ENCODE assay signal across 8 cellular contexts in the genomic region with DNA sequence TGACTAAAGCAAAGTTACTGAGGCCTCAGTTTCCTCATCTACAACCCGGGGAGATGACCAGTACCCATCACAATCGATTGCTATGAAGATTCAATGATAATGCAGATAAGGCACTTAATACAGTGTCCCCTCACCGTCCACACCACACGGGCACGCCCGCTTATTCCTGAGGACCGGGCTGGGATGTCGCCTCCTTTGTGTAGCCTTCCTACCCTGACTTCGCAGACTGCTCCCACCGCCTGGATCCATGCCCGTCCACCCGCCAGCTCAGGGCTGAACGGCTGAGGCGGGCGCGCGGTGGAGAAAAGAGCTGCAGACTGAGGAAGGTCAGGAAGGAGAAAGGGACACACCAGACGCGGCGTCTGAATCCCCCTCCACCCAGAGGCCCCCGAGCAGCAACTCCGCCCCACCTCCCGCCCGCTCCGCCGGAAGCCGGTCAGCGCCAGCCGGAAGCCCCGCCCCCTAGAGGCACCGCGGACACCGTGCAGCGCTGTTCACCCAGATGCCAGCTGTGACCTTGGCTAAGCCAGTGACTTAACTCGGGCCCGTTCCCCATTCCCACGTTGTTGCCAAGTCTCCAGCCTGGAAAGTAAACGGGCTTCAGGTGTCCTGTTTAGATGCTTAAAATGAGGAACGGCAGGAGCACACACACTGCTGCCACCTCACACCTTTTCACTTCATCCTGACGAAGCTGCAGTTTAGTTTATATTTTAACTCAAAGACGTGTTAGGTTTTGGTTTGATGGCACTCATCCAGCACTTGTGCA.
DNase-seq lines count a peak whose midpoint lies in the region; ATAC-seq, FAIRE-seq and TF ChIP-seq lines count a peak whose summit lies in the region.

Gene KRABD2 (minus strand): TSS at position 403 of the 766 bp plus-strand sequence.

- no peaks in the 10 kb centered on the region for H3K9me3 ChIP-seq in thoracic aorta

- FAIRE-seq in H54 (lab: Jason Lieb, UNC): peak; percentile 38

- no peaks in the 10 kb centered on the region for H3K27me3 Mint-ChIP-seq in activated naive CD8-positive, alpha-beta T cell treated with anti-CD3 and anti-CD28 coated beads for 36 hours
- no peaks in the 10 kb centered on the region for H3K27me3 Mint-ChIP-seq in osteocyte (ENCODE audit: unreplicated experiment)

- H3K9me3 Mint-ChIP-seq in activated naive CD8-positive, alpha-beta T cell treated with anti-CD3 and anti-CD28 coated beads for 36 hours: no peaks in the 10 kb centered on the region
- no peaks in the 10 kb centered on the region for H3K9me3 Mint-ChIP-seq in osteocyte (ENCODE audit: unreplicated experiment)

- peaks cover 54% of the 10 kb centered on the region for H3K4me1 Mint-ChIP-seq in activated naive CD8-positive, alpha-beta T cell treated with anti-CD3 and anti-CD28 coated beads for 36 hours
- peaks cover 54% of the 10 kb centered on the region for H3K4me1 Mint-ChIP-seq in osteocyte (ENCODE audit: unreplicated experiment)

- ATAC-seq in Right ventricle myocardium inferior (peak; percentile 98), thoracic aorta (ENCODE audit: insufficient number of reproducible peaks, low FRiP score, low read depth) (peak; percentile 80)

- intact Hi-C loops in Right ventricle myocardium inferior (cut with DNase I): loop anchor here (5.0 kb wide), 1 partner anchor 64 kb away; the partner anchor contains the start of gene ARHGEF15

- no peaks in the 10 kb centered on the region for H3K27me3 ChIP-seq in thoracic aorta (replicated peaks; ENCODE audit: insufficient read depth)

- peak within 1 kb of the TSS; percentile 84 for H3K4me3 ChIP-seq in thoracic aorta

- peak within 1 kb of the TSS; percentile 85 for H3K4me3 Mint-ChIP-seq in activated naive CD8-positive, alpha-beta T cell treated with anti-CD3 and anti-CD28 coated beads for 36 hours
- peak within 1 kb of the TSS; percentile 90 for H3K4me3 Mint-ChIP-seq in osteocyte (ENCODE audit: unreplicated experiment)

- peak within 1 kb of the TSS; percentile 85 for H3K27ac Mint-ChIP-seq in activated naive CD8-positive, alpha-beta T cell treated with anti-CD3 and anti-CD28 coated beads for 36 hours
- H3K27ac Mint-ChIP-seq in osteocyte (ENCODE audit: unreplicated experiment): peak within 1 kb of the TSS; percentile 95

- H3K27ac ChIP-seq in thoracic aorta: peak within 1 kb of the TSS; percentile 64 to 69

- peaks cover 62% of the 10 kb centered on the region for H3K36me3 Mint-ChIP-seq in activated naive CD8-positive, alpha-beta T cell treated with anti-CD3 and anti-CD28 coated beads for 36 hours
- H3K36me3 Mint-ChIP-seq in osteocyte (ENCODE audit: unreplicated experiment): peaks cover 32% of the 10 kb centered on the region

- peak; percentile 62 for TF ChIP-seq CTCF in osteocyte (IDR thresholded peaks at IDR 0.05)
- TF ChIP-seq CTCF in thoracic aorta (IDR thresholded peaks at IDR 0.05): peak; percentile 58

- peaks cover 28% of the 10 kb centered on the region for H3K36me3 ChIP-seq in thoracic aorta

- DNase-seq in EH (ENCODE audit: low read depth) (peak; percentile 87), H54 (ENCODE audit: insufficient read length, low spot score) (peak; percentile 93), MV-4-11 (lab: John Stamatoyannopoulos, UW) (peak; percentile 87), SKM-1 (lab: John Stamatoyannopoulos, UW; ENCODE audit: unreplicated experiment) (peak; percentile 21), Right ventricle myocardium inferior (ENCODE audit: missing footprints) (peak; percentile 94), osteocyte (ENCODE audit: extremely low spot score, unreplicated experiment) (peak; percentile 96), thoracic aorta (ENCODE audit: low spot score) (peak; percentile 51)
- peak; percentile 94 for DNase-seq in activated naive CD8-positive, alpha-beta T cell treated with anti-CD3 and anti-CD28 coated beads for 36 hours

- peaks cover 7 to 27% of the 10 kb centered on the region in 2 donors for H3K4me1 ChIP-seq in thoracic aorta (ENCODE audit: control insufficient read depth in 1 of 2, low read depth in 2 of 2)

- peak; percentile 74 for TF ChIP-seq POLR2A in H54 (IDR thresholded peaks at IDR 0.05; ENCODE audit: low read depth, low read length)

Comparison
In these comparisons a context has a peak if more than half of its experiments do, and no peak if none do; other contexts are left out.
1. Peak in every context shown above with its lines: DNase-seq, ATAC-seq, H3K4me3 ChIP-seq and H3K27ac ChIP-seq.
2. DNase-seq: peak in every context shown above with its lines; median percentile 96 in osteocyte; 94 in activated naive CD8-positive, alpha-beta T cell treated with anti-CD3 and anti-CD28 coated beads for 36 hours; 94 in Right ventricle myocardium inferior; 93 in H54; 87 in EH; 87 in MV-4-11; 51 in thoracic aorta; 21 in SKM-1.